Comparison of ENCODE assay signal across 5 cellular contexts in genomic region chr12:49345048-49345839, GRCh38. TPM values are rescaled to one million over a fixed set of nuclear protein-coding genes. Genes with fewer than 3 reads are reported as not detected.
DNase-seq lines count a peak whose midpoint lies in the region; ATAC-seq and TF ChIP-seq lines count a peak whose summit lies in the region.

No MANE protein-coding gene starts in this region.

- H2AFZ ChIP-seq in H9 (ENCODE audit: low read length), result no peak overlapping the region

- peaks cover 98% of the 10 kb centered on the region for H3K27me3 Mint-ChIP-seq in H9 (ENCODE audit: low read depth)
- peaks cover 44% of the 10 kb centered on the region for H3K27me3 Mint-ChIP-seq in activated B cell treated with CpG ODN at 0.5 μM for 24 hours

- H2AK5ac ChIP-seq in H9 (ENCODE audit: insufficient read length, low read length), result no peak overlapping the region

- no peak overlapping the region for H4K5ac ChIP-seq in H9 (ENCODE audit: insufficient read length, low read depth, low read length)

- no CpG with 5 or more reads among the region's 71 CpGs for WGBS in H9 (ENCODE audit: extremely low coverage, insufficient read length, low lambda C conversion rate)

- no peak overlapping the region for H3K18ac ChIP-seq in H9 (ENCODE audit: insufficient read length, low read depth, low read length)

- CTCF ChIA-PET in activated B cell treated with CpG ODN at 0.5 μM for 24 hours (lab: Charles Lee), result interaction anchor here (0.9 to 3.1 kb wide), 4 partner anchors 13 to 169 kb away, joined by 3 to 41 read pairs (median 12); partner anchors contain the start of gene SPATS2

- peaks cover 73% of the 10 kb centered on the region for H3K27me3 ChIP-seq in H9 (ENCODE audit: insufficient read depth, low read length)
- H3K27me3 ChIP-seq in lower lobe of right lung (ENCODE audit: low read depth), result peaks cover 89% of the 10 kb centered on the region
- H3K27me3 ChIP-seq in MG63, result peaks cover 10% of the 10 kb centered on the region

- no peak overlapping the region for H4K91ac ChIP-seq in H9 (ENCODE audit: insufficient read length, low read depth, low read length)

- H3K23ac ChIP-seq in H9 (ENCODE audit: insufficient read length, low read depth, low read length), result no peak overlapping the region

- H3K4me3 Mint-ChIP-seq in H9 (peak overlapping the region; percentile 61 to 87), activated B cell treated with CpG ODN at 0.5 μM for 24 hours (peak overlapping the region; percentile 73)

- no peaks in the 10 kb centered on the region for H3K79me1 ChIP-seq in H9 (ENCODE audit: insufficient read depth, low read depth, low read length, poor library complexity, severe bottlenecking)

- peak overlapping the region; percentile 45 for H3K4me3 ChIP-seq in lower lobe of right lung
- H3K4me3 ChIP-seq in MG63, result no peak overlapping the region

- intact Hi-C loops in activated B cell treated with CpG ODN at 0.5 μM for 24 hours (cut with micrococcal nuclease) (loop anchor here (10.0 kb wide), 2 partner anchors 280 to 350 kb away; partner anchors contain the start of genes DDN, KMT2D and RHEBL1), lower lobe of right lung (cut with DNase I) (no loop called here)

- H2BK20ac ChIP-seq in H9 (ENCODE audit: low read depth, low read length, poor library complexity, severe bottlenecking), result no peak overlapping the region

- POLR2A ChIA-PET in activated B cell treated with CpG ODN at 0.5 μM for 24 hours (lab: Charles Lee), result no interaction called here

- no peaks in the 10 kb centered on the region for H3K36me3 ChIP-seq in lower lobe of right lung
- no peaks in the 10 kb centered on the region for H3K36me3 ChIP-seq in MG63

- H4K20me1 ChIP-seq in H9 (ENCODE audit: control insufficient read depth, insufficient read depth, insufficient read length), result peaks cover 3% of the 10 kb centered on the region

- peaks cover 0 to 1% (median 0%) of the 10 kb centered on the region in 3 experiments; a peak in 1 of 7 replicates for H3K36me3 Mint-ChIP-seq in H9 (ENCODE audit: insufficient read depth in 1 of 3, low read depth in 3 of 3)
- no peaks in the 10 kb centered on the region for H3K36me3 Mint-ChIP-seq in activated B cell treated with CpG ODN at 0.5 μM for 24 hours (ENCODE audit: low read depth)

- H4K8ac ChIP-seq in H9 (replicated peaks; ENCODE audit: insufficient read length, low read depth, low read length), result no peak overlapping the region

- no peak overlapping the region for H2BK15ac ChIP-seq in H9 (ENCODE audit: low read depth, low read length)

- peak overlapping the region; percentile 45 for H3K4me2 ChIP-seq in H9 (ENCODE audit: insufficient read depth, insufficient read length, low read length)

- H3K4me1 ChIP-seq in H9 (ENCODE audit: insufficient read depth, low read length), result peaks cover 7% of the 10 kb centered on the region; the same call in 1 of the 2 replicates
- peaks cover 59% of the 10 kb centered on the region for H3K4me1 ChIP-seq in lower lobe of right lung

- peaks cover 36% of the 10 kb centered on the region for H3K23me2 ChIP-seq in H9 (ENCODE audit: insufficient read length, low read depth, low read length, poor library complexity, severe bottlenecking)

- H3K4me1 Mint-ChIP-seq in H9 (peaks cover 41 to 46% of the 10 kb centered on the region in 2 experiments), activated B cell treated with CpG ODN at 0.5 μM for 24 hours (peaks cover 51% of the 10 kb centered on the region)

- no peak overlapping the region for H3T11ph ChIP-seq in H9 (ENCODE audit: low read length)

- H3K4ac ChIP-seq in H9 (ENCODE audit: low read depth, low read length), result no peak overlapping the region

- no peak overlapping the region for H2BK120ac ChIP-seq in H9 (ENCODE audit: low read depth, low read length, poor library complexity, severe bottlenecking)

- no peak overlapping the region for H2BK5ac ChIP-seq in H9 (ENCODE audit: insufficient read length, low read length)

- TF ChIP-seq CTCF in H9 (conservative IDR thresholded peaks at IDR 0.05) (no peak), activated B cell treated with CpG ODN at 0.5 μM for 24 hours (IDR thresholded peaks at IDR 0.05) (no peak), lower lobe of right lung (IDR thresholded peaks at IDR 0.05) (no peak)

- H3K79me2 ChIP-seq in H9 (ENCODE audit: insufficient read depth, low read length), result no peaks in the 10 kb centered on the region

- no peak overlapping the region for H3K9ac ChIP-seq in H9 (ENCODE audit: extremely low read depth, insufficient read length, low read length)

- peaks cover 1 to 3% of the 10 kb centered on the region in 2 experiments; a peak in 2 of 5 replicates for H3K9me3 Mint-ChIP-seq in H9
- no peaks in the 10 kb centered on the region for H3K9me3 Mint-ChIP-seq in activated B cell treated with CpG ODN at 0.5 μM for 24 hours

- no peak overlapping the region for H3K14ac ChIP-seq in H9 (ENCODE audit: insufficient read depth, low read length)

- H3K9me3 ChIP-seq in H9 (ENCODE audit: control insufficient read depth, low read depth, low read length) (no peaks in the 10 kb centered on the region), lower lobe of right lung (no peaks in the 10 kb centered on the region), MG63 (no peaks in the 10 kb centered on the region)

- H3K27ac Mint-ChIP-seq in H9, result no peak overlapping the region
- no peak overlapping the region for H3K27ac Mint-ChIP-seq in activated B cell treated with CpG ODN at 0.5 μM for 24 hours

- H2BK12ac ChIP-seq in H9 (ENCODE audit: insufficient read length, low read depth, low read length), result no peak overlapping the region

- no peak overlapping the region for H3K56ac ChIP-seq in H9 (ENCODE audit: insufficient read length, low read depth, low read length)

- DNase-seq in H9 (peak; percentile 61), activated B cell treated with CpG ODN at 0.5 μM for 24 hours (peak; percentile 41), lower lobe of right lung (no peak), MG63 (no peak), COLO829 (ENCODE audit: low spot score) (no peak)

- H3K27ac ChIP-seq in H9 (ENCODE audit: insufficient read length, low read depth, low read length) (no peak overlapping the region), lower lobe of right lung (no peak overlapping the region)

- ATAC-seq in activated B cell treated with CpG ODN at 0.5 μM for 24 hours (ENCODE audit: low read depth) (peak; percentile 43), lower lobe of right lung (peak in 1 of 2 donors; percentile 26)

RNA-seq across cellular contexts. Expression of gene DNAJC22, which starts 1.4 kb away (rescaled TPM):
- total RNA-seq in H9 (2021) (2.6 and 3.2 TPM in 2 replicates), activated B cell treated with CpG ODN at 0.5 μM for 24 hours (not detected in 2 replicates), lower lobe of right lung (0.18 TPM)
- 3.1 and 6.5 TPM in 2 replicates for total RNA-seq in MG63 (2014; rRNA removed; shearing (Covaris generic); ENCODE audit: low replicate concordance)

RNA-seq across cellular contexts. Expression of gene C1QL4, which starts 8.3 kb away (rescaled TPM):
- 1.2 and 1.9 TPM in 2 replicates for total RNA-seq in H9 (2021)
- total RNA-seq in activated B cell treated with CpG ODN at 0.5 μM for 24 hours, result not detected in 2 replicates
- not detected for total RNA-seq in lower lobe of right lung
- 0.10 TPM in 1 of 2 replicates, not detected in the other for total RNA-seq in MG63 (2014; rRNA removed; shearing (Covaris generic); ENCODE audit: low replicate concordance)

RNA-seq across cellular contexts. Expression of gene SPATS2, which starts 22.0 kb away (rescaled TPM):
- total RNA-seq in H9 (2021) (16.0 and 17.1 TPM in 2 replicates), activated B cell treated with CpG ODN at 0.5 μM for 24 hours (18.9 and 22.2 TPM in 2 replicates), lower lobe of right lung (17.3 TPM)
- total RNA-seq in MG63 (2014; rRNA removed; shearing (Covaris generic); ENCODE audit: low replicate concordance), result 32.5 and 43.8 TPM in 2 replicates

RNA-seq across cellular contexts. Expression of gene TROAP, which starts 22.2 kb away (rescaled TPM):
- total RNA-seq in H9 (2021), result 70.5 and 75.3 TPM in 2 replicates
- 2.0 and 3.1 TPM in 2 replicates for total RNA-seq in activated B cell treated with CpG ODN at 0.5 μM for 24 hours
- total RNA-seq in lower lobe of right lung, result 1.4 TPM
- total RNA-seq in MG63 (2014; rRNA removed; shearing (Covaris generic); ENCODE audit: low replicate concordance), result 24.3 and 37.3 TPM in 2 replicates

RNA-seq across cellular contexts. Expression of gene PRPH, which starts 50.3 kb away (rescaled TPM):
- total RNA-seq in H9 (2021), result 1.1 and 2.2 TPM in 2 replicates
- total RNA-seq in activated B cell treated with CpG ODN at 0.5 μM for 24 hours, result not detected in 2 replicates
- total RNA-seq in lower lobe of right lung, result 1.0 TPM
- 5.0 and 7.1 TPM in 2 replicates for total RNA-seq in MG63 (2014; rRNA removed; shearing (Covaris generic); ENCODE audit: low replicate concordance)

Comparison
In these comparisons a context has a peak if more than half of its experiments do, and no peak if none do; other contexts are left out.
1. DNase-seq: peak in H9 (single experiment) and activated B cell treated with CpG ODN at 0.5 μM for 24 hours (single experiment); none in lower lobe of right lung (single experiment), MG63 (single experiment) and COLO829 (single experiment).